8 cellular contexts compared by ENCODE assay signal in the genomic region with DNA sequence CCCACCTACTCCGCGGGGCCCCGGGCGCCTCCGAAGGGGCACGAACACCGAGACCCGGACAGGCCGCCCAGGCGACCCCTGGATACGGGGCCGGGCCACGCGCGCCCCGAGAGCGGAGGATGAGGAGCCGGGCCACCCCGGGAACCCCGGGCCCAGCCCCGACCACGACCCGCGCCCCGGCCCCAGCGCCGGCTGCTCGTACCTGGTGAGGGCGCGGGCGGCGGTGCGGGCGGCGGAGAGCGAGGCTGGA. TPM values are rescaled to one million over a fixed set of nuclear protein-coding genes. Genes with fewer than 3 reads are reported as not detected.
A peak's percentile ranks its signal among the peaks of the same experiment; 100 is the strongest.
DNase-seq lines count a peak whose midpoint lies in the region; ATAC-seq and TF ChIP-seq lines count a peak whose summit lies in the region.

No MANE protein-coding gene starts in this region.

- H3K27ac Mint-ChIP-seq in activated T-helper 1 cell treated with anti-CD3 and anti-CD28 coated beads, Interleukin-12 subunit alpha, Interleukin-12 subunit beta, Interleukin-2, Interleukin-4 antibody, amounts not matched to agents 30 ng/mL and 10 ng/mL and 1 ng/mL, durations not matched to agents 14 hours and 24 hours and 36 hours = peak overlapping the region; percentile 55

- H3K9me3 ChIP-seq in liver (ENCODE audit: control insufficient read depth in 4 of 4, low read length in 3 of 4) = no peaks in the 10 kb centered on the region
- H3K9me3 ChIP-seq in upper lobe of left lung = no peaks in the 10 kb centered on the region

- WGBS in liver = under 1% methylated on average over 36 of the region's 36 CpGs
- 0% methylated on average over 1 of the region's 36 CpGs; no CpG with 5 or more reads in 1 of the 2 donors for WGBS in upper lobe of left lung, 2 donors

- CTCF ChIA-PET in AG04449 (lab: Yijun Ruan, JAX) = no interaction called here

- no peaks in the 10 kb centered on the region for H3K4me1 Mint-ChIP-seq in activated T-helper 1 cell treated with anti-CD3 and anti-CD28 coated beads, Interleukin-12 subunit alpha, Interleukin-12 subunit beta, Interleukin-2, Interleukin-4 antibody, amounts not matched to agents 30 ng/mL and 10 ng/mL and 1 ng/mL, durations not matched to agents 14 hours and 24 hours and 36 hours (ENCODE audit: low read depth)

- intact Hi-C loops in activated T-helper 1 cell treated with anti-CD3 and anti-CD28 coated beads, Interleukin-12 subunit alpha, Interleukin-12 subunit beta, Interleukin-2, Interleukin-4 antibody, amounts not matched to agents 30 ng/mL and 10 ng/mL and 1 ng/mL, durations not matched to agents 14 hours and 24 hours and 36 hours (cut with micrococcal nuclease) = loop anchor here (1.0 to 5.0 kb wide), 8 partner anchors 8 to 265 kb away; partner anchors contain the start of genes ALYREF, ANAPC11, DCXR and GPS1

- H3K4me1 ChIP-seq in liver (ENCODE audit: control insufficient read depth in 4 of 4, insufficient read depth in 4 of 4, low read length in 3 of 4) = peaks cover 30 to 79% (median 55%) of the 10 kb centered on the region in 4 donors
- H3K4me1 ChIP-seq in upper lobe of left lung = peaks cover 18 to 74% (median 43%) of the 10 kb centered on the region in 4 donors

- ATAC-seq in GM21825 (IDR thresholded peaks at IDR 0.05; ENCODE audit: unreplicated experiment) = peak; percentile 17
- ATAC-seq in upper lobe of left lung (ENCODE audit: low FRiP score in 2 of 2) = no peak
- no peak for ATAC-seq in HG03025 (IDR thresholded peaks at IDR 0.05; ENCODE audit: low FRiP score, unreplicated experiment)

- TF ChIP-seq EP300 in upper lobe of left lung (IDR thresholded peaks at IDR 0.05) = no peak

- H3K9ac ChIP-seq in liver (ENCODE audit: low read depth in 1 of 2, low read length in 2 of 2) = peak overlapping the region in 1 of 2 donors; percentile 80

- no peak for TF ChIP-seq POLR2A in upper lobe of left lung (IDR thresholded peaks at IDR 0.05)

- H3K4me3 ChIP-seq in AG04449 (ENCODE audit: low read depth, low read length) = peak overlapping the region; percentile 70
- H3K4me3 ChIP-seq in liver (ENCODE audit: low read depth in 1 of 3, low read length in 3 of 3) = peak overlapping the region; percentile 32 to 92 (median 69)
- peak overlapping the region; percentile 68 to 95 (median 87) for H3K4me3 ChIP-seq in upper lobe of left lung

- POLR2A ChIA-PET in AG04449 (lab: Yijun Ruan, JAX) = interaction anchor here (0.7 to 1.8 kb wide), 12 partner anchors 9 to 144 kb away, joined by 3 to 6 read pairs (median 4); partner anchors contain the start of gene DCXR

- peaks cover 5 to 8% (median 7%) of the 10 kb centered on the region in 4 donors for H3K36me3 ChIP-seq in liver (ENCODE audit: control insufficient read depth in 4 of 4, insufficient read depth in 3 of 4, low read depth in 1 of 4, low read length in 3 of 4)
- peaks cover 11 to 34% (median 33%) of the 10 kb centered on the region in 4 donors for H3K36me3 ChIP-seq in upper lobe of left lung

- no peaks in the 10 kb centered on the region for H3K9me3 Mint-ChIP-seq in activated T-helper 1 cell treated with anti-CD3 and anti-CD28 coated beads, Interleukin-12 subunit alpha, Interleukin-12 subunit beta, Interleukin-2, Interleukin-4 antibody, amounts not matched to agents 30 ng/mL and 10 ng/mL and 1 ng/mL, durations not matched to agents 14 hours and 24 hours and 36 hours

- H3K27ac ChIP-seq in liver (ENCODE audit: low read depth in 1 of 2, low read length in 2 of 2) (peak overlapping the region; percentile 78 to 93), upper lobe of left lung (peak overlapping the region; percentile 95 to 99 (median 97))

- no peaks in the 10 kb centered on the region for H3K27me3 ChIP-seq in liver (ENCODE audit: control insufficient read depth in 4 of 4, insufficient read depth in 4 of 4, low read length in 3 of 4)
- H3K27me3 ChIP-seq in upper lobe of left lung = no peaks in the 10 kb centered on the region

- TF ChIP-seq CTCF in AG04449 (IDR thresholded peaks at IDR 0.05; ENCODE audit: insufficient read depth, low read length, missing control alignments) = no peak
- no peak for TF ChIP-seq CTCF in liver (IDR thresholded peaks at IDR 0.05; ENCODE audit: low read depth, low read length, missing input control)
- no peak for TF ChIP-seq CTCF in upper lobe of left lung (IDR thresholded peaks at IDR 0.05)

- peaks cover 13% of the 10 kb centered on the region for H3K36me3 Mint-ChIP-seq in activated T-helper 1 cell treated with anti-CD3 and anti-CD28 coated beads, Interleukin-12 subunit alpha, Interleukin-12 subunit beta, Interleukin-2, Interleukin-4 antibody, amounts not matched to agents 30 ng/mL and 10 ng/mL and 1 ng/mL, durations not matched to agents 14 hours and 24 hours and 36 hours (ENCODE audit: low read depth)

- TF ChIP-seq RAD21 in liver (IDR thresholded peaks at IDR 0.05) = no peak

- peak overlapping the region; percentile 66 for H3K4me3 Mint-ChIP-seq in activated T-helper 1 cell treated with anti-CD3 and anti-CD28 coated beads, Interleukin-12 subunit alpha, Interleukin-12 subunit beta, Interleukin-2, Interleukin-4 antibody, amounts not matched to agents 30 ng/mL and 10 ng/mL and 1 ng/mL, durations not matched to agents 14 hours and 24 hours and 36 hours

- DNase-seq in AG04449 (ENCODE audit: low read depth, low spot score) = no peak
- DNase-seq in activated T-helper 1 cell treated with anti-CD3 and anti-CD28 coated beads, Interleukin-12 subunit alpha, Interleukin-12 subunit beta, Interleukin-2, Interleukin-4 antibody, amounts not matched to agents 30 ng/mL and 10 ng/mL and 1 ng/mL, durations not matched to agents 14 hours and 24 hours and 36 hours (ENCODE audit: low spot score) = no peak
- DNase-seq in upper lobe of left lung = no peak
- no peak for DNase-seq in activated gamma-delta T cell treated with Interleukin-2 at 50 U/mL for 16 hours
- no peak for DNase-seq in OCI-M2 (lab: John Stamatoyannopoulos, UW; ENCODE audit: unreplicated experiment)

- H3K27me3 Mint-ChIP-seq in activated T-helper 1 cell treated with anti-CD3 and anti-CD28 coated beads, Interleukin-12 subunit alpha, Interleukin-12 subunit beta, Interleukin-2, Interleukin-4 antibody, amounts not matched to agents 30 ng/mL and 10 ng/mL and 1 ng/mL, durations not matched to agents 14 hours and 24 hours and 36 hours (ENCODE audit: insufficient read depth) = no peaks in the 10 kb centered on the region

TF ChIP-seq in liver, 16 proteins besides CTCF, POLR2A, EP300 and RAD21 (continues in another document):
- TF ChIP-seq RXRA (IDR thresholded peaks at IDR 0.05) = no peak
- TF ChIP-seq TAF1 (conservative IDR thresholded peaks at IDR 0.05) = no peak
- TF ChIP-seq, protein P1, sequence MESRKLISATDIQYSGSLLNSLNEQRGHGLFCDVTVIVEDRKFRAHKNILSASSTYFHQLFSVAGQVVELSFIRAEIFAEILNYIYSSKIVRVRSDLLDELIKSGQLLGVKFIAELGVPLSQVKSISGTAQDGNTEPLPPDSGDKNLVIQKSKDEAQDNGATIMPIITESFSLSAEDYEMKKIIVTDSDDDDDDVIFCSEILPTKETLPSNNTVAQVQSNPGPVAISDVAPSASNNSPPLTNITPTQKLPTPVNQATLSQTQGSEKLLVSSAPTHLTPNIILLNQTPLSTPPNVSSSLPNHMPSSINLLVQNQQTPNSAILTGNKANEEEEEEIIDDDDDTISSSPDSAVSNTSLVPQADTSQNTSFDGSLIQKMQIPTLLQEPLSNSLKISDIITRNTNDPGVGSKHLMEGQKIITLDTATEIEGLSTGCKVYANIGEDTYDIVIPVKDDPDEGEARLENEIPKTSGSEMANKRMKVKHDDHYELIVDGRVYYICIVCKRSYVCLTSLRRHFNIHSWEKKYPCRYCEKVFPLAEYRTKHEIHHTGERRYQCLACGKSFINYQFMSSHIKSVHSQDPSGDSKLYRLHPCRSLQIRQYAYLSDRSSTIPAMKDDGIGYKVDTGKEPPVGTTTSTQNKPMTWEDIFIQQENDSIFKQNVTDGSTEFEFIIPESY (IDR thresholded peaks at IDR 0.05) = no peak

RNA-seq across cellular contexts. Expression of gene FASN, which starts 0.2 kb away (rescaled TPM):
- total RNA-seq in activated T-helper 1 cell treated with anti-CD3 and anti-CD28 coated beads, Interleukin-12 subunit alpha, Interleukin-12 subunit beta, Interleukin-2, Interleukin-4 antibody, amounts not matched to agents 30 ng/mL and 10 ng/mL and 1 ng/mL, durations not matched to agents 14 hours and 24 hours and 36 hours = 415 and 421 TPM in 2 replicates
- total RNA-seq in liver (100 to 1,000 TPM; 184 to 229 TPM), upper lobe of left lung (100 to 1,000 TPM; 191 to 805 (median 577) TPM)
- polyA plus RNA-seq in liver = 10 to 100 TPM; 53.1 to 75.3 TPM

RNA-seq across cellular contexts. Expression of gene DUS1L, which starts 32.2 kb away (rescaled TPM):
- 231 and 235 TPM in 2 replicates for total RNA-seq in activated T-helper 1 cell treated with anti-CD3 and anti-CD28 coated beads, Interleukin-12 subunit alpha, Interleukin-12 subunit beta, Interleukin-2, Interleukin-4 antibody, amounts not matched to agents 30 ng/mL and 10 ng/mL and 1 ng/mL, durations not matched to agents 14 hours and 24 hours and 36 hours
- 10 to 100 TPM; 40.6 to 59.5 TPM for total RNA-seq in liver
- polyA plus RNA-seq in liver = 10 to 100 TPM; 47.2 to 74.7 TPM
- 100 to 1,000 TPM in 3 of 6 donors, 10 to 100 TPM in 3; 53.5 to 183 (median 106) TPM for total RNA-seq in upper lobe of left lung

RNA-seq across cellular contexts. Expression of gene GPS1, which starts 46.1 kb away (rescaled TPM):
- 112 and 124 TPM in 2 replicates for total RNA-seq in activated T-helper 1 cell treated with anti-CD3 and anti-CD28 coated beads, Interleukin-12 subunit alpha, Interleukin-12 subunit beta, Interleukin-2, Interleukin-4 antibody, amounts not matched to agents 30 ng/mL and 10 ng/mL and 1 ng/mL, durations not matched to agents 14 hours and 24 hours and 36 hours
- total RNA-seq in liver (10 to 100 TPM; 59.4 to 66.3 TPM), upper lobe of left lung (100 to 1,000 TPM in 4 of 6 donors, 10 to 100 TPM in 2; 55.2 to 147 (median 108) TPM)
- polyA plus RNA-seq in liver = 10 to 100 TPM; 53.9 to 58.3 TPM

RNA-seq across cellular contexts. Expression of gene RFNG, which starts 46.2 kb away (rescaled TPM):
- total RNA-seq in activated T-helper 1 cell treated with anti-CD3 and anti-CD28 coated beads, Interleukin-12 subunit alpha, Interleukin-12 subunit beta, Interleukin-2, Interleukin-4 antibody, amounts not matched to agents 30 ng/mL and 10 ng/mL and 1 ng/mL, durations not matched to agents 14 hours and 24 hours and 36 hours = 24.1 and 26.8 TPM in 2 replicates
- total RNA-seq in liver (10 to 100 TPM; 15.0 to 23.7 TPM), upper lobe of left lung (100 to 1,000 TPM in 1 of 6 donors, 10 to 100 TPM in 5; 25.0 to 101 (median 37.5) TPM)
- 10 to 100 TPM; 23.2 to 36.0 TPM for polyA plus RNA-seq in liver
